In genomic region chr5:171162602-171163001, GRCh38 we compare ENCODE assay signal across 10 cellular contexts.
DNase-seq lines count a peak whose midpoint lies in the region; ATAC-seq and TF ChIP-seq lines count a peak whose summit lies in the region.
"Had no signal": no experiment of that assay in that cellular context is flagged by ENCODE, and none has a peak within 500 bp of the region (broad histone marks: within the 10 kb centered on the region; RNA-seq: fewer than 3 reads in every experiment).

No MANE protein-coding gene starts in this region.

- no peaks in the 10 kb centered on the region for H3K27me3 ChIP-seq in kidney epithelial cell (ENCODE audit: control insufficient read depth, insufficient read depth, low read length)
- H3K27me3 ChIP-seq: BLaER1 had no signal

- DNase-seq in NCI-H1694 treated with DMSO at 0.1 percent for 48 hours (lab: John Stamatoyannopoulos, UW) (peak; percentile 6), NCI-H1694 (lab: John Stamatoyannopoulos, UW) (no peak), RWPE1 (ENCODE audit: low spot score) (peak; percentile 8), kidney epithelial cell (ENCODE audit: low read depth) (no peak), DMS79 (lab: John Stamatoyannopoulos, UW) (no peak)
- DNase-seq: naive B cell had no signal

- POLR2A ChIA-PET in RWPE1 (lab: Yijun Ruan, JAX; ENCODE audit: low non-redundant PET): no interaction called here

- TF ChIP-seq CTCF in RWPE1 (conservative IDR thresholded peaks at IDR 0.05; ENCODE audit: low read depth): peak; percentile 18; the same call in 1 of the 2 replicates
- peak; percentile 61 for TF ChIP-seq CTCF in kidney epithelial cell (IDR thresholded peaks at IDR 0.05; ENCODE audit: insufficient read depth, low read length, poor library complexity, severe bottlenecking)

- CTCF ChIA-PET in RWPE1 (lab: Yijun Ruan, JAX): interaction anchor here (0.6 to 1.0 kb wide), 5 partner anchors 46 to 1487 kb away, joined by 3 to 6 read pairs (median 3); no protein-coding TSS in a partner anchor

- no peak overlapping the region for H3K4me3 ChIP-seq in kidney epithelial cell (ENCODE audit: low read depth, low read length)
- H3K4me3 ChIP-seq: BLaER1 had no signal

- no peak overlapping the region for H3K27ac ChIP-seq in RWPE1
- H3K27ac ChIP-seq: BLaER1 had no signal

- no peaks in the 10 kb centered on the region for H3K36me3 ChIP-seq in kidney epithelial cell (ENCODE audit: control insufficient read depth, insufficient read depth, low read length)
- H3K36me3 ChIP-seq: BLaER1 had no signal

- ATAC-seq in HG02623 (IDR thresholded peaks at IDR 0.05; ENCODE audit: unreplicated experiment) (peak; percentile 85), HG03442 (IDR thresholded peaks at IDR 0.05; ENCODE audit: unreplicated experiment) (no peak), GM21423 (IDR thresholded peaks at IDR 0.05; ENCODE audit: unreplicated experiment) (no peak)

Comparison
In these comparisons a context has a peak if more than half of its experiments do, and no peak if none do; other contexts are left out.
1. DNase-seq: peak in NCI-H1694 treated with DMSO at 0.1 percent for 48 hours (single experiment) and RWPE1 (single experiment); none in NCI-H1694 (single experiment), kidney epithelial cell (single experiment) and DMS79 (single experiment).